In genomic region chr3:115667175-115668065, GRCh38 we compare ENCODE assay signal across 1 cellular context.
TF ChIP-seq lines count a peak whose summit lies in the region.

No MANE protein-coding gene starts in this region.

TF ChIP-seq in HepG2, 621 proteins besides CTCF, POLR2A, EP300 and RAD21 (continued from another document):
- no peak for TF ChIP-seq TFAP4 (IDR thresholded peaks at IDR 0.05; ENCODE audit: borderline replicate concordance, low read depth)
- TF ChIP-seq ZMAT5 (CRISPR knock-in tag; IDR thresholded peaks at IDR 0.05; ENCODE audit: borderline replicate concordance, low read depth): no peak
- TF ChIP-seq ZNF207 (IDR thresholded peaks at IDR 0.05; ENCODE audit: borderline replicate concordance): no peak
- no peak for TF ChIP-seq HIC2 (CRISPR knock-in tag; IDR thresholded peaks at IDR 0.05; ENCODE audit: low read depth)
- no peak for TF ChIP-seq ATF1 (CRISPR knock-in tag; IDR thresholded peaks at IDR 0.05)
